22 cellular contexts compared by ENCODE assay signal in genomic region chr6:44556046-44556445, GRCh38.
A peak's percentile ranks its signal among the peaks of the same experiment; 100 is the strongest.
DNase-seq lines count a peak whose midpoint lies in the region; ATAC-seq and TF ChIP-seq lines count a peak whose summit lies in the region.
"Had no signal": no experiment of that assay in that cellular context is flagged by ENCODE, and none has a peak within 500 bp of the region (broad histone marks: within the 10 kb centered on the region; RNA-seq: fewer than 3 reads in every experiment).

No MANE protein-coding gene starts in this region.

- H2BK5ac ChIP-seq in H9 (ENCODE audit: insufficient read length, low read length): no peak overlapping the region

- no peaks in the 10 kb centered on the region for H3K9me3 ChIP-seq in H9 (ENCODE audit: control insufficient read depth, low read depth, low read length)
- H3K9me3 ChIP-seq: right atrium auricular region had no signal

- no peaks in the 10 kb centered on the region for H3K27me3 ChIP-seq in H9 (ENCODE audit: insufficient read depth, low read length)
- H3K27me3 ChIP-seq: right atrium auricular region had no signal

- H2BK120ac ChIP-seq in H9 (ENCODE audit: low read depth, low read length, poor library complexity, severe bottlenecking): no peak overlapping the region

- no peak overlapping the region for H4K8ac ChIP-seq in H9 (replicated peaks; ENCODE audit: insufficient read length, low read depth, low read length)

- H3K23ac ChIP-seq in H9 (ENCODE audit: insufficient read length, low read depth, low read length): no peak overlapping the region

- no peaks in the 10 kb centered on the region for H3K27me3 Mint-ChIP-seq in WTC11 (ENCODE audit: low read depth)
- H3K27me3 Mint-ChIP-seq in H9 (ENCODE audit: low read depth): peaks cover 2% of the 10 kb centered on the region

- no peak overlapping the region for H3K9ac ChIP-seq in H9 (ENCODE audit: extremely low read depth, insufficient read length, low read length)

- no CpG with 5 or more reads among the region's 1 CpG for WGBS in H9 (ENCODE audit: extremely low coverage, insufficient read length, low lambda C conversion rate)

- H3K9me3 Mint-ChIP-seq in WTC11 (no peaks in the 10 kb centered on the region), H9 (no peaks in the 10 kb centered on the region)
- H3K9me3 Mint-ChIP-seq: activated naive CD4-positive, alpha-beta T cell treated with anti-CD3 and anti-CD28 coated beads, Interleukin-2, amount 50 U/mL, for 24 hours; activated T-cell treated with anti-CD3 and anti-CD28 coated beads, Interleukin-2, amount 50 U/mL, for 72 hours; naive thymus-derived CD4-positive, alpha-beta T cell had no signal

- no peak overlapping the region for H4K5ac ChIP-seq in H9 (ENCODE audit: insufficient read length, low read depth, low read length)

- H3K4ac ChIP-seq in H9 (ENCODE audit: low read depth, low read length): no peak overlapping the region

- H3K36me3 Mint-ChIP-seq in WTC11 (no peaks in the 10 kb centered on the region), H9 (ENCODE audit: insufficient read depth in 1 of 3, low read depth in 3 of 3) (no peaks in the 10 kb centered on the region; a peak in 1 of 7 replicates)
- H3K36me3 Mint-ChIP-seq: naive thymus-derived CD4-positive, alpha-beta T cell had no signal

- no peaks in the 10 kb centered on the region for H3K79me1 ChIP-seq in H9 (ENCODE audit: insufficient read depth, low read depth, low read length, poor library complexity, severe bottlenecking)

- ATAC-seq in WTC11: no peak
- ATAC-seq: activated CD4-positive, alpha-beta T cell treated with anti-CD3 and anti-CD28 coated beads for 36 hours; activated T-cell treated with anti-CD3 and anti-CD28 coated beads, Interleukin-2, amount 50 U/mL, for 72 hours; HCT116; naive thymus-derived CD4-positive, alpha-beta T cell had no signal

- H3K23me2 ChIP-seq in H9 (ENCODE audit: insufficient read length, low read depth, low read length, poor library complexity, severe bottlenecking): no peaks in the 10 kb centered on the region

- POLR2A ChIA-PET in WTC11 (lab: Charles Lee): no interaction called here

- no peak overlapping the region for H3K4me3 Mint-ChIP-seq in WTC11
- no peak overlapping the region for H3K4me3 Mint-ChIP-seq in H9
- H3K4me3 Mint-ChIP-seq: activated CD4-positive, alpha-beta T cell treated with anti-CD3 and anti-CD28 coated beads for 36 hours; activated naive CD4-positive, alpha-beta T cell treated with anti-CD3 and anti-CD28 coated beads, Interleukin-2, amount 50 U/mL, for 24 hours; activated T-cell treated with anti-CD3 and anti-CD28 coated beads, Interleukin-2, amount 50 U/mL, for 72 hours; B cell; naive thymus-derived CD4-positive, alpha-beta T cell had no signal

- no peak overlapping the region for H3K18ac ChIP-seq in H9 (ENCODE audit: insufficient read length, low read depth, low read length)

- H3K79me2 ChIP-seq in H9 (ENCODE audit: insufficient read depth, low read length): no peaks in the 10 kb centered on the region

- TF ChIP-seq CTCF in GM12865 (IDR thresholded peaks at IDR 0.05; ENCODE audit: insufficient read depth, low read depth, low read length, missing control alignments) (no peak), WTC11 (IDR thresholded peaks at IDR 0.05) (no peak), H9 (conservative IDR thresholded peaks at IDR 0.05) (no peak)

- no peak overlapping the region for H2BK15ac ChIP-seq in H9 (ENCODE audit: low read depth, low read length)

- H3K27ac ChIP-seq in H9 (ENCODE audit: insufficient read length, low read depth, low read length): no peak overlapping the region
- H3K27ac ChIP-seq: right atrium auricular region had no signal

- H3K4me3 ChIP-seq in GM12865 (ENCODE audit: low read depth, low read length): no peak overlapping the region
- H3K4me3 ChIP-seq: right atrium auricular region had no signal

- H3K27ac Mint-ChIP-seq in WTC11 (no peak overlapping the region), H9 (no peak overlapping the region)
- H3K27ac Mint-ChIP-seq: activated CD4-positive, alpha-beta T cell treated with anti-CD3 and anti-CD28 coated beads for 36 hours; activated naive CD4-positive, alpha-beta T cell treated with anti-CD3 and anti-CD28 coated beads, Interleukin-2, amount 50 U/mL, for 24 hours; activated T-cell treated with anti-CD3 and anti-CD28 coated beads, Interleukin-2, amount 50 U/mL, for 72 hours; B cell; naive thymus-derived CD4-positive, alpha-beta T cell had no signal

- DNase-seq in DMS153 (lab: John Stamatoyannopoulos, UW) (peak; percentile 2), DMS153 treated with DMSO at 0.1 percent for 48 hours (lab: John Stamatoyannopoulos, UW; ENCODE audit: unreplicated experiment) (no peak), GM12865 (ENCODE audit: low read depth) (peak; percentile 8), RPMI8226 (peak; percentile 41), mucosa of gallbladder (ENCODE audit: low spot score) (peak; percentile 36), WTC11 (ENCODE audit: low spot score) (no peak), H9 (no peak)
- no peak for DNase-seq in activated CD4-positive, alpha-beta T cell treated with anti-CD3 and anti-CD28 coated beads, Interleukin-2, amount 50 U/mL, for 4 hours
- DNase-seq: 8988T; activated CD4-positive, alpha-beta T cell treated with anti-CD3 and anti-CD28 coated beads for 36 hours; activated T-cell treated with anti-CD3 and anti-CD28 coated beads, Interleukin-2, amount 50 U/mL, for 72 hours; DMS79; effector CD8-positive, alpha-beta T cell; kidney; naive thymus-derived CD4-positive, alpha-beta T cell; NCI-H1694; NCI-H2227 treated with DMSO at 0.1 percent for 48 hours; NK-92 treated with Interleukin-12 subunit alpha and Interleukin-12 subunit beta, amount 100 ng/mL, for 24 hours had no signal

- H2AK5ac ChIP-seq in H9 (ENCODE audit: insufficient read length, low read length): no peak overlapping the region

- H3K4me1 ChIP-seq in H9 (ENCODE audit: insufficient read depth, low read length): peaks cover 5% of the 10 kb centered on the region; the same call in 1 of the 2 replicates

- H3T11ph ChIP-seq in H9 (ENCODE audit: low read length): no peak overlapping the region

- CTCF ChIA-PET in WTC11 (lab: Charles Lee): no interaction called here

- no peak overlapping the region for H3K4me2 ChIP-seq in H9 (ENCODE audit: insufficient read depth, insufficient read length, low read length)

- H3K14ac ChIP-seq in H9 (ENCODE audit: insufficient read depth, low read length): no peak overlapping the region

- no peak overlapping the region for H2BK12ac ChIP-seq in H9 (ENCODE audit: insufficient read length, low read depth, low read length)

- no peak overlapping the region for H3K56ac ChIP-seq in H9 (ENCODE audit: insufficient read length, low read depth, low read length)

- H2AFZ ChIP-seq in H9 (ENCODE audit: low read length): no peak overlapping the region

- no peak overlapping the region for H4K91ac ChIP-seq in H9 (ENCODE audit: insufficient read length, low read depth, low read length)

- H3K4me1 Mint-ChIP-seq in WTC11 (peaks cover 19% of the 10 kb centered on the region), H9 (peaks cover 13 to 23% of the 10 kb centered on the region in 2 experiments)
- H3K4me1 Mint-ChIP-seq: activated CD4-positive, alpha-beta T cell treated with anti-CD3 and anti-CD28 coated beads for 36 hours; activated naive CD4-positive, alpha-beta T cell treated with anti-CD3 and anti-CD28 coated beads, Interleukin-2, amount 50 U/mL, for 24 hours had no signal

- no peak overlapping the region for H2BK20ac ChIP-seq in H9 (ENCODE audit: low read depth, low read length, poor library complexity, severe bottlenecking)

- H4K20me1 ChIP-seq in H9 (ENCODE audit: control insufficient read depth, insufficient read depth, insufficient read length): no peaks in the 10 kb centered on the region

TF ChIP-seq in WTC11, 78 proteins besides CTCF, POLR2A, EP300 and RAD21 (continues in another document):
- TF ChIP-seq GTF2I (CRISPR knock-in tag; conservative IDR thresholded peaks at IDR 0.05) (no peak), USF2 (CRISPR knock-in tag; IDR thresholded peaks at IDR 0.05) (no peak), IRF2 (CRISPR knock-in tag; IDR thresholded peaks at IDR 0.05; ENCODE audit: borderline replicate concordance, low read depth) (no peak), ZNF423 (CRISPR knock-in tag; IDR thresholded peaks at IDR 0.05) (no peak), NFE2L1 (CRISPR knock-in tag; IDR thresholded peaks at IDR 0.05) (no peak), FOXJ3 (CRISPR knock-in tag; IDR thresholded peaks at IDR 0.05; ENCODE audit: borderline replicate concordance) (no peak), ZNF219 (CRISPR knock-in tag; IDR thresholded peaks at IDR 0.05; ENCODE audit: borderline replicate concordance) (no peak)
- TF ChIP-seq, protein P1, sequence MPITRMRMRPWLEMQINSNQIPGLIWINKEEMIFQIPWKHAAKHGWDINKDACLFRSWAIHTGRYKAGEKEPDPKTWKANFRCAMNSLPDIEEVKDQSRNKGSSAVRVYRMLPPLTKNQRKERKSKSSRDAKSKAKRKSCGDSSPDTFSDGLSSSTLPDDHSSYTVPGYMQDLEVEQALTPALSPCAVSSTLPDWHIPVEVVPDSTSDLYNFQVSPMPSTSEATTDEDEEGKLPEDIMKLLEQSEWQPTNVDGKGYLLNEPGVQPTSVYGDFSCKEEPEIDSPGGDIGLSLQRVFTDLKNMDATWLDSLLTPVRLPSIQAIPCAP (CRISPR knock-in tag; IDR thresholded peaks at IDR 0.05): no peak
- TF ChIP-seq, protein P2, sequence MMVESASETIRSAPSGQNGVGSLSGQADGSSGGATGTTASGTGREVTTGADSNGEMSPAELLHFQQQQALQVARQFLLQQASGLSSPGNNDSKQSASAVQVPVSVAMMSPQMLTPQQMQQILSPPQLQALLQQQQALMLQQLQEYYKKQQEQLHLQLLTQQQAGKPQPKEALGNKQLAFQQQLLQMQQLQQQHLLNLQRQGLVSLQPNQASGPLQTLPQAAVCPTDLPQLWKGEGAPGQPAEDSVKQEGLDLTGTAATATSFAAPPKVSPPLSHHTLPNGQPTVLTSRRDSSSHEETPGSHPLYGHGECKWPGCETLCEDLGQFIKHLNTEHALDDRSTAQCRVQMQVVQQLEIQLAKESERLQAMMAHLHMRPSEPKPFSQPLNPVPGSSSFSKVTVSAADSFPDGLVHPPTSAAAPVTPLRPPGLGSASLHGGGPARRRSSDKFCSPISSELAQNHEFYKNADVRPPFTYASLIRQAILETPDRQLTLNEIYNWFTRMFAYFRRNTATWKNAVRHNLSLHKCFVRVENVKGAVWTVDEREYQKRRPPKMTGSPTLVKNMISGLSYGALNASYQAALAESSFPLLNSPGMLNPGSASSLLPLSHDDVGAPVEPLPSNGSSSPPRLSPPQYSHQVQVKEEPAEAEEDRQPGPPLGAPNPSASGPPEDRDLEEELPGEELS (CRISPR knock-in tag; IDR thresholded peaks at IDR 0.05): no peak

Comparison
In these comparisons a context has a peak if more than half of its experiments do, and no peak if none do; other contexts are left out.
1. DNase-seq: peak in DMS153 (single experiment), GM12865 (single experiment), RPMI8226 (single experiment) and mucosa of gallbladder (single experiment); none in DMS153 treated with DMSO at 0.1 percent for 48 hours (single experiment), WTC11 (single experiment), activated CD4-positive, alpha-beta T cell treated with anti-CD3 and anti-CD28 coated beads, Interleukin-2, amount 50 U/mL, for 4 hours (0 of 2) and H9 (single experiment).